In the genomic region with DNA sequence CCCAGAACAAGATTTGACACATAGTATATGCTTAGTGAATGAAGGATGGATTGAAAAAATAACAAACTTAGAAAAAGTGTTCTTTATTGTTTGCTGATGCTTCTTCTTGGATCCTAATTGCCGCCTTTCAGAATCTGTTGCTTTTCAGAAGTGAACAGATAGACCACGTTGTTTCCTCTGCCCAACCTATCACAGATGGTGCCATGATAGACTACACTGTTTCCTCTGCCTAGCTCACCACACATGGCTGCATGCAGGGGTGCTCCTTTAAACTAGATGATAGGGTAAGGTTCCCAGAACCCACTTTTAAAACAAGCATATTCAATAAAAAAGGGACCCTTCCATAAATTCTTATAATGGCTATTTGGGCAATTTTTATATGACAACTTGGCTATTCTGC, we compare ENCODE assay signal across 29 cellular contexts. TPM values are rescaled to one million over a fixed set of nuclear protein-coding genes. Genes with fewer than 3 reads are reported as not detected.
"Had no signal": no experiment of that assay in that cellular context is flagged by ENCODE, and none has a peak within 500 bp of the region (broad histone marks: within the 10 kb centered on the region; RNA-seq: fewer than 3 reads in every experiment).

No MANE protein-coding gene starts in this region.

- H3K9me3 ChIP-seq: adrenal gland, body of pancreas, heart left ventricle, mucosa of descending colon, ovary, right lobe of liver, upper lobe of left lung, vagina had no signal

- H3K27ac Mint-ChIP-seq: activated CD4-positive, alpha-beta memory T cell treated with anti-CD3 and anti-CD28 coated beads for 36 hours; activated CD4-positive, alpha-beta T cell treated with anti-CD3 and anti-CD28 coated beads, Interleukin-2, amount 10 ng/mL, durations not matched to agents 24 days and 14 days; activated naive CD4-positive, alpha-beta T cell treated with anti-CD3 and anti-CD28 coated beads for 36 hours; activated naive CD8-positive, alpha-beta T cell treated with anti-CD3 and anti-CD28 coated beads for 36 hours; activated T-helper 1 cell treated with anti-CD3 and anti-CD28 coated beads, Interleukin-12 subunit alpha, Interleukin-12 subunit beta, Interleukin-2, Interleukin-4 antibody, amounts not matched to agents 30 ng/mL and 10 ng/mL and 1 ng/mL, durations not matched to agents 14 hours and 24 hours and 36 hours; progenitor cell of endocrine pancreas; stimulated activated naive CD8-positive, alpha-beta T cell treated with anti-CD3 and anti-CD28 coated beads, Interleukin-15, Interleukin-2, amounts not matched to agents 100 ng/mL and 50 ng/mL, for 24 hours; T-helper 2 cell treated with Interferon-gamma antibody and Interleukin-4, amounts not matched to agents 5 μg/mL and 100 μg/mL, for 36 hours had no signal

- DNase-seq: activated CD4-positive, alpha-beta memory T cell treated with anti-CD3 and anti-CD28 coated beads for 36 hours; activated CD4-positive, alpha-beta T cell treated with anti-CD3 and anti-CD28 coated beads, Interleukin-2, amount 10 ng/mL, durations not matched to agents 24 days and 14 days; activated CD4-positive, CD25-positive, alpha-beta regulatory T cell treated with anti-CD3 and anti-CD28 coated beads, Interleukin-2, amount 50 U/mL, for 72 hours; activated CD8-positive, alpha-beta memory T cell treated with anti-CD3 and anti-CD28 coated beads, Interleukin-2, amount 50 U/mL, for 4 hours; activated effector memory CD4-positive, alpha-beta T cell treated with anti-CD3 and anti-CD28 coated beads, Interleukin-2, amount 50 U/mL, for 16 hours; activated naive CD4-positive, alpha-beta T cell treated with anti-CD3 and anti-CD28 coated beads for 36 hours; activated naive CD8-positive, alpha-beta T cell treated with anti-CD3 and anti-CD28 coated beads for 36 hours; activated T-cell treated with anti-CD3 and anti-CD28 coated beads, Interleukin-2, amount 50 U/mL, for 1 hour; adrenal gland; aorta; body of pancreas; cortex of kidney; foreskin keratinocyte; heart left ventricle; hypothalamus; mucosa of descending colon; ovary; right lobe of liver; stimulated activated CD4-positive, alpha-beta T cell treated with anti-CD3 and anti-CD28 coated beads, Interleukin-2, amount 100 ng/mL, for 48 hours; T-helper 1 cell; upper lobe of left lung had no signal

- H3K9me3 Mint-ChIP-seq: activated CD4-positive, alpha-beta memory T cell treated with anti-CD3 and anti-CD28 coated beads for 36 hours; activated CD4-positive, alpha-beta T cell treated with anti-CD3 and anti-CD28 coated beads, Interleukin-2, amount 10 ng/mL, durations not matched to agents 24 days and 14 days; activated naive CD4-positive, alpha-beta T cell treated with anti-CD3 and anti-CD28 coated beads for 36 hours; activated T-helper 1 cell treated with anti-CD3 and anti-CD28 coated beads, Interleukin-12 subunit alpha, Interleukin-12 subunit beta, Interleukin-2, Interleukin-4 antibody, amounts not matched to agents 30 ng/mL and 10 ng/mL and 1 ng/mL, durations not matched to agents 14 hours and 24 hours and 36 hours; stimulated activated naive CD8-positive, alpha-beta T cell treated with anti-CD3 and anti-CD28 coated beads, Interleukin-15, Interleukin-2, amounts not matched to agents 100 ng/mL and 50 ng/mL, for 24 hours; T-helper 2 cell treated with Interferon-gamma antibody and Interleukin-4, amounts not matched to agents 5 μg/mL and 100 μg/mL, for 36 hours had no signal

- H3K36me3 Mint-ChIP-seq: activated CD4-positive, alpha-beta memory T cell treated with anti-CD3 and anti-CD28 coated beads for 36 hours; activated naive CD8-positive, alpha-beta T cell treated with anti-CD3 and anti-CD28 coated beads for 36 hours had no signal

- H3K36me3 ChIP-seq: adrenal gland, cardiac muscle cell, heart left ventricle, ovary, right lobe of liver, upper lobe of left lung, vagina had no signal

- H3K4me3 Mint-ChIP-seq: activated CD4-positive, alpha-beta memory T cell treated with anti-CD3 and anti-CD28 coated beads for 36 hours; activated CD4-positive, alpha-beta T cell treated with anti-CD3 and anti-CD28 coated beads, Interleukin-2, amount 10 ng/mL, durations not matched to agents 24 days and 14 days; activated naive CD4-positive, alpha-beta T cell treated with anti-CD3 and anti-CD28 coated beads for 36 hours; activated naive CD8-positive, alpha-beta T cell treated with anti-CD3 and anti-CD28 coated beads for 36 hours; activated T-helper 1 cell treated with anti-CD3 and anti-CD28 coated beads, Interleukin-12 subunit alpha, Interleukin-12 subunit beta, Interleukin-2, Interleukin-4 antibody, amounts not matched to agents 30 ng/mL and 10 ng/mL and 1 ng/mL, durations not matched to agents 14 hours and 24 hours and 36 hours; stimulated activated naive CD8-positive, alpha-beta T cell treated with anti-CD3 and anti-CD28 coated beads, Interleukin-15, Interleukin-2, amounts not matched to agents 100 ng/mL and 50 ng/mL, for 24 hours; T-helper 2 cell treated with Interferon-gamma antibody and Interleukin-4, amounts not matched to agents 5 μg/mL and 100 μg/mL, for 36 hours had no signal

- H3K4me1 ChIP-seq: foreskin keratinocyte had no signal

- H3K4me1 Mint-ChIP-seq: activated naive CD8-positive, alpha-beta T cell treated with anti-CD3 and anti-CD28 coated beads for 36 hours had no signal

- H3K27me3 ChIP-seq: adrenal gland, body of pancreas, cardiac muscle cell, ovary, right lobe of liver, vagina had no signal

- H3K4me3 ChIP-seq: adrenal gland, body of pancreas, cardiac muscle cell, heart left ventricle, lung, mucosa of descending colon, ovary, right lobe of liver, upper lobe of left lung, vagina had no signal

- H3K27ac ChIP-seq: adrenal gland, body of pancreas, cardiac muscle cell, foreskin keratinocyte, heart left ventricle, ovary, right lobe of liver, upper lobe of left lung, vagina had no signal

- ATAC-seq: body of pancreas, foreskin keratinocyte, heart left ventricle, mucosa of descending colon, right lobe of liver had no signal

RNA-seq across cellular contexts. Expression of gene RGS17, which starts 4.6 kb away (rescaled TPM):
- total RNA-seq: activated CD4-positive, alpha-beta memory T cell treated with anti-CD3 and anti-CD28 coated beads for 36 hours; activated CD4-positive, alpha-beta T cell treated with anti-CD3 and anti-CD28 coated beads, Interleukin-2, amount 10 ng/mL, durations not matched to agents 24 days and 14 days; activated CD8-positive, alpha-beta memory T cell treated with anti-CD3 and anti-CD28 coated beads for 36 hours; activated naive CD4-positive, alpha-beta T cell treated with anti-CD3 and anti-CD28 coated beads for 36 hours; activated naive CD8-positive, alpha-beta T cell treated with anti-CD3 and anti-CD28 coated beads for 36 hours; activated T-helper 1 cell treated with anti-CD3 and anti-CD28 coated beads, Interleukin-12 subunit alpha, Interleukin-12 subunit beta, Interleukin-2, Interleukin-4 antibody, amounts not matched to agents 30 ng/mL and 10 ng/mL and 1 ng/mL, durations not matched to agents 14 hours and 24 hours and 36 hours; right lobe of liver had no signal
